ENCODE assay signal across 12 cellular contexts in genomic region chr14:69059658-69060648, GRCh38.
DNase-seq lines count a peak whose midpoint lies in the region; ATAC-seq and TF ChIP-seq lines count a peak whose summit lies in the region.
"Had no signal": no experiment of that assay in that cellular context is flagged by ENCODE, and none has a peak within 500 bp of the region (broad histone marks: within the 10 kb centered on the region; RNA-seq: fewer than 3 reads in every experiment).

No MANE protein-coding gene starts in this region.

- intact Hi-C loops in OCI-LY7 (cut with micrococcal nuclease; ENCODE audit: unreplicated experiment), result no loop called here

- peak; percentile 86 for DNase-seq in Daoy (ENCODE audit: low read depth)
- no peak for DNase-seq in T-helper 17 cell
- DNase-seq in glomerular visceral epithelial cell (ENCODE audit: extremely low spot score), result peak; percentile 85
- peak; percentile 87 for DNase-seq in retinal pigment epithelial cell (ENCODE audit: low read depth)
- no peak for DNase-seq in KG1 (lab: John Stamatoyannopoulos, UW)
- no peak for DNase-seq in DMS153 treated with DMSO at 0.1 percent for 48 hours (lab: John Stamatoyannopoulos, UW; ENCODE audit: unreplicated experiment)
- DNase-seq in OCI-LY7 (ENCODE audit: low spot score), result no peak
- DNase-seq: H9, SW 1271 had no signal

- H3K4me1 Mint-ChIP-seq in T-helper 17 cell, result peaks cover 9% of the 10 kb centered on the region

- peaks cover 82% of the 10 kb centered on the region for H3K36me3 ChIP-seq in OCI-LY7 (ENCODE audit: insufficient read depth, low read length)

- H3K36me3 Mint-ChIP-seq in T-helper 17 cell (ENCODE audit: low read depth), result peaks cover 9% of the 10 kb centered on the region

- no peak overlapping the region for H3K4me2 ChIP-seq in OCI-LY7 (ENCODE audit: low read length)
- H3K4me2 ChIP-seq: KMS-11 had no signal

- no peaks in the 10 kb centered on the region for H3K27me3 Mint-ChIP-seq in T-helper 17 cell
- H3K27me3 Mint-ChIP-seq: brain had no signal

- no peak for ATAC-seq in T-helper 17 cell
- no peak for ATAC-seq in GM18868 (IDR thresholded peaks at IDR 0.05; ENCODE audit: unreplicated experiment)

- H3K4me1 ChIP-seq in OCI-LY7 (ENCODE audit: insufficient read depth, low read length, poor library complexity, severe bottlenecking), result no peaks in the 10 kb centered on the region

- no peak overlapping the region for H2AFZ ChIP-seq in OCI-LY7 (ENCODE audit: low read length)

- CTCF ChIA-PET in OCI-LY7 (lab: Charles Lee; ENCODE audit: unreplicated experiment), result no interaction called here

- H3K4me3 ChIP-seq in retinal pigment epithelial cell (ENCODE audit: low read length) (no peak overlapping the region), OCI-LY7 (ENCODE audit: low read depth, low read length, poor library complexity, severe bottlenecking) (no peak overlapping the region)

- H3K4me3 Mint-ChIP-seq in T-helper 17 cell, result no peak overlapping the region
- H3K4me3 Mint-ChIP-seq: brain, H9 had no signal

- no TSS peak for BruUV-seq in OCI-LY7 (replicated peaks; lab: Mats Ljungman, UMichigan)

- no peaks in the 10 kb centered on the region for H4K20me1 ChIP-seq in OCI-LY7 (ENCODE audit: insufficient read depth, low read length)

- TF ChIP-seq CTCF in retinal pigment epithelial cell (conservative IDR thresholded peaks at IDR 0.05; ENCODE audit: low read depth, low read length), result peak; percentile 5
- TF ChIP-seq CTCF in OCI-LY7 (conservative IDR thresholded peaks at IDR 0.05; ENCODE audit: low read length), result no peak

- no peaks in the 10 kb centered on the region for H3K9me2 ChIP-seq in OCI-LY7 (ENCODE audit: insufficient read depth, low read length)

- peak overlapping the region; percentile 56 for H3K27ac Mint-ChIP-seq in T-helper 17 cell

- no peaks in the 10 kb centered on the region for H3K9me3 ChIP-seq in T-helper 17 cell (ENCODE audit: control insufficient read depth, low read length, poor library complexity, severe bottlenecking)
- no peaks in the 10 kb centered on the region for H3K9me3 ChIP-seq in OCI-LY7 (ENCODE audit: low read length)

- no peaks in the 10 kb centered on the region for H3K79me2 ChIP-seq in OCI-LY7 (ENCODE audit: insufficient read depth, low read depth, low read length)

- H3K27ac ChIP-seq in OCI-LY7 (ENCODE audit: low read depth, low read length, poor library complexity, severe bottlenecking), result no peak overlapping the region
- H3K27ac ChIP-seq: KMS-11 had no signal

- POLR2A ChIA-PET in OCI-LY7 (lab: Charles Lee), result no interaction called here

Comparison
In these comparisons a context has a peak if more than half of its experiments do, and no peak if none do; other contexts are left out.
1. DNase-seq: peak in Daoy (single experiment), glomerular visceral epithelial cell (single experiment) and retinal pigment epithelial cell (single experiment); none in T-helper 17 cell (0 of 3), KG1 (single experiment), DMS153 treated with DMSO at 0.1 percent for 48 hours (single experiment) and OCI-LY7 (single experiment).